ENCODE assay signal across 8 cellular contexts in the genomic region with DNA sequence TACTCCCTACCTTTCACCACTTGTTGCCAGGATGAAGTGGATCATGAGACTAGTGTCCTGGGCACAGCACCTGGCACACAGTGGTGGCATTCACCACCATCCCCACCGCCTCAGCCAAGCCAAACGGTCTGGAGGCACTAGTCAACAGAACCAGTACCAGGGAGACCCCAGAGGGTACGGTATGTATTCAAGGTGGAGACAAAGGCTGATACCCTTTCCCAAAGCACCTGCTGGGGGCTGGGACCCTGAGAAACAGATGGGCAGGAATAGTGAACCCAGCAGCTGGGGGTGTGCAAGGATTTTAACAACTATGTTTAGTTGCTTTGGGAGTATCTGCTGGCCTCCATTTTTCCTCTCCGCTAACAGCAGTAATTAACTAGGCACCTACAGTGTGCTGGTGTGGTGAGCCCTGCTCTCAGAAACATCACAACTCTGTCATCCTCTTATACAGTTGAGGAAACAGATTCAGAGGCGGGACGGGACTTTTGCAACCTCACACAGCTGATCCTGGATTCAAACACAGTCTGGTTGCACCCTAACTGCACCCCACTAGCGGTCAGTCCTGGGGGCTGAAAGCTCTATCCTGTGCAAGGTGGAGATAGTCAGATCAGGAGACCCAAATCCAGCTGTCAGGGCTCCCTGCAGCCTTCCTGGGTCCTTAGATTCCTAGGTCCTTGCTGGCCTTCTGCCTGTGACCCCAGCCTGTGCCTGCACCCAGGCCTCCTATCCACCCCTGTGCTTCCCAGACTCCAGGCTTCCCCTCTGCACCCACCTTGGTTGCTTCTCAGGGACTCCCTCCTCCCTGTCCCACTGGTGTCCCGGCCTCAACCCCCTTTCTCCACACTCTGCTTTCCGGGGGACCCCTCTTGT. TPM values are rescaled to one million over a fixed set of nuclear protein-coding genes. Genes with fewer than 3 reads are reported as not detected.
A peak's percentile ranks its signal among the peaks of the same experiment; 100 is the strongest.
DNase-seq lines count a peak whose midpoint lies in the region; ATAC-seq and TF ChIP-seq lines count a peak whose summit lies in the region.

No MANE protein-coding gene starts in this region.

- POLR2A ChIA-PET in HCT116 (lab: Charles Lee), result interaction anchor here (1.7 kb wide), 1 partner anchor 41 kb away, joined by 5 read pairs; the partner anchor contains the start of gene CDK5RAP1
- POLR2A ChIA-PET in WTC11 (lab: Charles Lee), result interaction anchor here (1.1 kb wide), 1 partner anchor 41 kb away, joined by 3 read pairs; the partner anchor contains the start of gene CDK5RAP1

- WGBS in heart right ventricle, 2 donors, result 41 to 53% methylated on average over 9 of the region's 9 CpGs
- WGBS in smooth muscle cell (ENCODE audit: low lambda C conversion rate), result 76% methylated on average over 9 of the region's 9 CpGs

- CTCF ChIA-PET in HCT116 (lab: Charles Lee), result no interaction called here
- CTCF ChIA-PET in WTC11 (lab: Charles Lee), result interaction anchor here (1.2 to 3.8 kb wide), 4 partner anchors 8 to 225 kb away, joined by 4 to 31 read pairs (median 16); partner anchors contain the start of gene ACTL10

- peak overlapping the region; percentile 67 for H3K9ac ChIP-seq in HCT116 (ENCODE audit: low read length)
- H3K9ac ChIP-seq in smooth muscle cell (ENCODE audit: low read depth), result no peak overlapping the region

- no peaks in the 10 kb centered on the region for H3K9me3 ChIP-seq in HCT116 (ENCODE audit: control insufficient read depth in 1 of 2, insufficient read depth in 1 of 2, low read depth in 1 of 2, low read length in 2 of 2)
- no peaks in the 10 kb centered on the region for H3K9me3 ChIP-seq in heart right ventricle
- no peaks in the 10 kb centered on the region for H3K9me3 ChIP-seq in smooth muscle cell (replicated peaks; ENCODE audit: low read depth)

- H3K36me3 Mint-ChIP-seq in WTC11, result no peaks in the 10 kb centered on the region

- peaks cover 12 to 22% of the 10 kb centered on the region in 2 experiments for H3K4me1 ChIP-seq in HCT116 (ENCODE audit: control insufficient read depth in 1 of 2, insufficient read depth in 2 of 2, low read length in 2 of 2)
- H3K4me1 ChIP-seq in heart right ventricle, result peaks cover 0 to 65% (median 26%) of the 10 kb centered on the region in 9 donors
- H3K4me1 ChIP-seq in smooth muscle cell (ENCODE audit: low read depth), result no peaks in the 10 kb centered on the region

- H3K27ac ChIP-seq in HCT116 (ENCODE audit: low read depth, low read length), result no peak overlapping the region; the same call in 1 of the 2 replicates
- peak overlapping the region; percentile 78 to 93 (median 88) for H3K27ac ChIP-seq in heart right ventricle
- H3K27ac ChIP-seq in smooth muscle cell (ENCODE audit: low read depth), result no peak overlapping the region

- no peaks in the 10 kb centered on the region for H3K9me3 Mint-ChIP-seq in WTC11

- H3K9me2 ChIP-seq in HCT116 (ENCODE audit: insufficient read depth), result no peaks in the 10 kb centered on the region

- no peak overlapping the region for H3K27ac Mint-ChIP-seq in WTC11

- intact Hi-C loops in HCT116 (cut with micrococcal nuclease), result no loop called here
- intact Hi-C loops in heart right ventricle (cut with DNase I), result loop anchor here in 3 of 10 donors (1.0 to 5.0 kb wide), 4 partner anchors 19 to 40 kb away; partner anchors contain the start of gene CDK5RAP1 (in 1 of the 3)

- peak overlapping the region; percentile 57 to 69 for H3K4me3 ChIP-seq in HCT116 (replicated peaks in 1 of 2; ENCODE audit: low read depth in 1 of 2, low read length in 2 of 2)
- H3K4me3 ChIP-seq in heart right ventricle, result peak overlapping the region; percentile 37 to 81 (median 70)
- peak overlapping the region; percentile 95 for H3K4me3 ChIP-seq in smooth muscle cell

- H3K36me3 ChIP-seq in HCT116 (ENCODE audit: control insufficient read depth in 1 of 2, insufficient read depth in 2 of 2, low read length in 2 of 2), result no peaks in the 10 kb centered on the region
- peaks cover 0 to 6% (median 0%) of the 10 kb centered on the region in 9 donors for H3K36me3 ChIP-seq in heart right ventricle
- H3K36me3 ChIP-seq in smooth muscle cell (ENCODE audit: low read depth), result no peaks in the 10 kb centered on the region

- peaks cover 42% of the 10 kb centered on the region for H3K27me3 Mint-ChIP-seq in WTC11 (ENCODE audit: low read depth)

- RAD21 ChIA-PET in HCT116 (lab: Charles Lee; ENCODE audit: low non-redundant PET in 1 of 2, low total read pairs in 2 of 2, uncharacterized antibody in 2 of 2, unreplicated experiment in 2 of 2), result no interaction called here

- H3K4me2 ChIP-seq in HCT116 (ENCODE audit: low read length) (peak overlapping the region; percentile 85), smooth muscle cell (peak overlapping the region; percentile 97)

- TF ChIP-seq POLR2A in HCT116 (IDR thresholded peaks at IDR 0.05; ENCODE audit: borderline replicate concordance, extremely low read depth, insufficient read depth, insufficient read length), result no peak

- ATAC-seq in HCT116 (no peak), WTC11 (no peak), heart right ventricle (peak in 3 of 8 donors; percentile 1 to 18 (median 7))

- H3K4me3 Mint-ChIP-seq in WTC11, result peak overlapping the region; percentile 69

- H3K27me3 ChIP-seq in HCT116 (ENCODE audit: insufficient read depth, low read length) (no peaks in the 10 kb centered on the region), heart right ventricle (peaks cover 0 to 5% (median 0%) of the 10 kb centered on the region in 7 donors), smooth muscle cell (ENCODE audit: low read depth) (no peaks in the 10 kb centered on the region)

- no peaks in the 10 kb centered on the region for H3F3A ChIP-seq in smooth muscle cell (ENCODE audit: low read depth)

- DNase-seq in HCT116 (ENCODE audit: low read depth, low spot score), result no peak
- no peak for DNase-seq in WTC11 (ENCODE audit: low spot score)
- no peak for DNase-seq in heart right ventricle
- DNase-seq in smooth muscle cell (lab: John Stamatoyannopoulos, UW; ENCODE audit: unreplicated experiment), result no peak
- no peak for DNase-seq in cortex of kidney (lab: John Stamatoyannopoulos, UW)
- no peak for DNase-seq in SIG-M5 treated with dmso at 0.1 percent for 504 hours (lab: John Stamatoyannopoulos, UW; ENCODE audit: unreplicated experiment)
- no peak for DNase-seq in HCEC 1CT
- no peak for DNase-seq in stimulated activated CD8-positive, alpha-beta memory T cell treated with anti-CD3 and anti-CD28 coated beads, Interleukin-4, amount 100 ng/mL, for 48 hours

- peaks cover 12% of the 10 kb centered on the region for H3K4me1 Mint-ChIP-seq in WTC11

- no TSS peak for BruUV-seq in HCT116 (replicated peaks; lab: Mats Ljungman, UMichigan)

- H3K79me2 ChIP-seq in HCT116 (ENCODE audit: insufficient read depth, low read length), result no peaks in the 10 kb centered on the region
- peaks cover 7% of the 10 kb centered on the region for H3K79me2 ChIP-seq in smooth muscle cell (ENCODE audit: low read depth)

- no peak for TF ChIP-seq RAD21 in HCT116 (IDR thresholded peaks at IDR 0.05; ENCODE audit: low read depth)

- H4K20me1 ChIP-seq in HCT116 (ENCODE audit: insufficient read depth) (no peaks in the 10 kb centered on the region), smooth muscle cell (ENCODE audit: low read depth) (no peaks in the 10 kb centered on the region)

- TF ChIP-seq CTCF in HCT116 (IDR thresholded peaks at IDR 0.05 in 2 of 3, conservative IDR thresholded peaks at IDR 0.05 in 1 of 3; ENCODE audit: borderline replicate concordance in 1 of 3, insufficient read depth in 1 of 3, low read depth in 2 of 3, low read length in 2 of 3) (no peak), WTC11 (IDR thresholded peaks at IDR 0.05) (no peak), heart right ventricle (IDR thresholded peaks at IDR 0.05) (no peak), smooth muscle cell (IDR thresholded peaks at IDR 0.05; ENCODE audit: borderline replicate concordance, insufficient read depth, poor library complexity, severe bottlenecking) (no peak)

- H2AFZ ChIP-seq in HCT116 (ENCODE audit: low read depth, low read length, poor library complexity, severe bottlenecking) (peak overlapping the region; percentile 35), smooth muscle cell (ENCODE audit: low read depth) (no peak overlapping the region)

TF ChIP-seq in HCT116, 20 proteins besides CTCF, POLR2A, EP300 and RAD21 (continues in another document):
- TF ChIP-seq, protein P1, sequence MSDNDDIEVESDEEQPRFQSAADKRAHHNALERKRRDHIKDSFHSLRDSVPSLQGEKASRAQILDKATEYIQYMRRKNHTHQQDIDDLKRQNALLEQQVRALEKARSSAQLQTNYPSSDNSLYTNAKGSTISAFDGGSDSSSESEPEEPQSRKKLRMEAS (IDR thresholded peaks at IDR 0.05), result no peak
- TF ChIP-seq YY1 (IDR thresholded peaks at IDR 0.05; ENCODE audit: extremely low read depth, insufficient replicate concordance, low read depth, low read length), result no peak
- no peak for TF ChIP-seq SRF (IDR thresholded peaks at IDR 0.05; ENCODE audit: low read depth)
- TF ChIP-seq ZNF274 (IDR thresholded peaks at IDR 0.05; ENCODE audit: low read depth, low read length), result no peak
- TF ChIP-seq JUND (IDR thresholded peaks at IDR 0.05), result no peak

RNA-seq across cellular contexts. Expression of gene SNTA1, which starts 1.2 kb away (rescaled TPM):
- total RNA-seq in HCT116 (2021; ENCODE audit: unreplicated experiment) (14.6 TPM), WTC11 (2021) (5.3 to 6.3 TPM (median 6.2 TPM) in 3 replicates), heart right ventricle (100 to 1,000 TPM; 137 to 219 (median 150) TPM), smooth muscle cell (39.2 and 49.5 TPM in 2 replicates)
- polyA plus RNA-seq in HCT116 (2012), result 17.1 and 17.5 TPM in 2 replicates
- polyA plus RNA-seq in heart right ventricle (100 to 1,000 TPM in 1 of 2 donors, 10 to 100 TPM in 1; 83.7 to 207 TPM), smooth muscle cell (51.8 and 58.2 TPM in 2 replicates)

RNA-seq across cellular contexts. Expression of gene CDK5RAP1, which starts 41.1 kb away (rescaled TPM):
- total RNA-seq in HCT116 (2021; ENCODE audit: unreplicated experiment) (41.4 TPM), WTC11 (2021) (47.6 to 56.3 TPM (median 52.8 TPM) in 3 replicates), heart right ventricle (10 to 100 TPM; 16.9 to 27.4 (median 21.7) TPM), smooth muscle cell (29.5 and 30.3 TPM in 2 replicates)
- 41.4 and 43.8 TPM in 2 replicates for polyA plus RNA-seq in HCT116 (2012)
- polyA plus RNA-seq in heart right ventricle (10 to 100 TPM; 33.6 to 42.6 TPM), smooth muscle cell (54.7 and 65.9 TPM in 2 replicates)

RNA-seq across cellular contexts. Expression of gene CBFA2T2, which starts 47.5 kb away (rescaled TPM):
- total RNA-seq in HCT116 (2021; ENCODE audit: unreplicated experiment) (8.0 TPM), WTC11 (2021) (22.1 to 23.8 TPM (median 23.5 TPM) in 3 replicates), heart right ventricle (10 to 100 TPM in 8 of 10 donors, 1 to 10 TPM in 2; 8.5 to 13.3 (median 11.5) TPM), smooth muscle cell (40.3 and 41.6 TPM in 2 replicates)
- 6.7 and 7.8 TPM in 2 replicates for polyA plus RNA-seq in HCT116 (2012)
- polyA plus RNA-seq in heart right ventricle (1 to 10 TPM; 3.5 to 8.0 TPM), smooth muscle cell (18.2 and 25.1 TPM in 2 replicates)

Comparison
In these comparisons a context has a peak if more than half of its experiments do, and no peak if none do; other contexts are left out.
1. H3K27ac ChIP-seq: peak in heart right ventricle (10 of 10); none in HCT116 (single experiment) and smooth muscle cell (single experiment).
2. Peak in every context shown above with its lines, with median percentiles within 50 percentile points of each other: H3K4me3 ChIP-seq.